In the genomic region with DNA sequence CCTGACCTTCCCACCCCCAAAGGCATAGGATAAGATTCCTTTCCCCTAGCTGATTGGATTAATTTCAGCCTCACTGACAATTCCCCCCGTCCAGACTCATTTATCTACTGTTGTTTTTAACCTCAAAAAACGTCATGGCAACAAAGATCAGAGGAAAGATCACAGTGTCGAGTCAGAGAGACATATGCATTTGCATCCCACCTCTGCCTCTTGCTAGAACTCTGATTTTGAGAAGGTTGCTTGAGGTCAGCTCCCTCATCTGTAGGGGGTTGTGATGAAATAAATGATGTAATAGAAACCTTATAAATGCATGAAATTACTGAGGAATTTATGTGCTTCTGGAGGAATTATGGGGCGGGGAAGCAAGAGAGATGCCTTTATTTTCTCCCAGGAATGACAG, we compare ENCODE assay signal across 17 cellular contexts. TPM values are rescaled to one million over a fixed set of nuclear protein-coding genes. Genes with fewer than 3 reads are reported as not detected.
"Had no signal": no experiment of that assay in that cellular context is flagged by ENCODE, and none has a peak within 500 bp of the region (broad histone marks: within the 10 kb centered on the region; RNA-seq: fewer than 3 reads in every experiment).

No MANE protein-coding gene starts in this region.

- H3K4me1 ChIP-seq: ascending aorta, breast epithelium had no signal

- H3K27me3 ChIP-seq: ascending aorta, breast epithelium, suprapubic skin had no signal

- H3K36me3 ChIP-seq: ascending aorta, breast epithelium, suprapubic skin had no signal

- DNase-seq: activated CD4-positive, alpha-beta T cell treated with anti-CD3 and anti-CD28 coated beads, Interleukin-2, amount 10 ng/mL, durations not matched to agents 7 days and 5 days; activated CD8-positive, alpha-beta memory T cell treated with anti-CD3 and anti-CD28 coated beads, Interleukin-2, amount 50 U/mL, for 48 hours; dermis blood vessel endothelial cell; effector memory CD8-positive, alpha-beta T cell; foreskin melanocyte; head of caudate nucleus; kidney glomerular epithelial cell; nephron progenitor cell; T-helper 9 cell had no signal

- H3K4me3 ChIP-seq: ascending aorta, breast epithelium, suprapubic skin had no signal

- H3K9me3 ChIP-seq: ascending aorta, breast epithelium, suprapubic skin had no signal

- H3K27ac ChIP-seq: ascending aorta, breast epithelium, epithelial cell of prostate, suprapubic skin had no signal

RNA-seq across cellular contexts. Expression of a gene that starts 53.3 kb away (rescaled TPM):
- total RNA-seq: activated CD4-positive, alpha-beta T cell treated with anti-CD3 and anti-CD28 coated beads, Interleukin-2, amount 10 ng/mL, durations not matched to agents 7 days and 5 days; activated T-helper 1 cell treated with anti-CD3 and anti-CD28 coated beads, Interleukin-12 subunit alpha, Interleukin-12 subunit beta, Interleukin-2, Interleukin-4 antibody, amounts not matched to agents 30 ng/mL and 10 ng/mL and 1 ng/mL, durations not matched to agents 14 hours and 24 hours and 36 hours; ascending aorta; fibroblast of lung; osteocyte; pulmonary artery endothelial cell had no signal
